10 cellular contexts compared by ENCODE assay signal in genomic region chr15:75785771-75786563, GRCh38. TPM values are rescaled to one million over a fixed set of nuclear protein-coding genes. Genes with fewer than 3 reads are reported as not detected.
DNase-seq lines count a peak whose midpoint lies in the region; ATAC-seq and TF ChIP-seq lines count a peak whose summit lies in the region.
"Had no signal": no experiment of that assay in that cellular context is flagged by ENCODE, and none has a peak within 500 bp of the region (broad histone marks: within the 10 kb centered on the region; RNA-seq: fewer than 3 reads in every experiment).

No MANE protein-coding gene starts in this region.

- H3K4me1 ChIP-seq in colonic mucosa, result no peaks in the 10 kb centered on the region
- no peaks in the 10 kb centered on the region for H3K4me1 ChIP-seq in osteoblast (ENCODE audit: insufficient read depth, low read length)

- H3K27me3 Mint-ChIP-seq in activated CD4-positive, alpha-beta T cell treated with anti-CD3 and anti-CD28 coated beads, Interleukin-2, amount 10 ng/mL, durations not matched to agents 7 days and 5 days, result peaks cover 19% of the 10 kb centered on the region

- H3K4me3 ChIP-seq in H7 (ENCODE audit: insufficient read depth, low read depth, low read length) (no peak overlapping the region; the same call in 1 of the 2 replicates), colonic mucosa (no peak overlapping the region), osteoblast (ENCODE audit: insufficient read depth, low read length) (no peak overlapping the region)

- H4K20me1 ChIP-seq in osteoblast (ENCODE audit: insufficient read depth, low read length), result no peaks in the 10 kb centered on the region

- no peak overlapping the region for H3K4me3 Mint-ChIP-seq in activated CD4-positive, alpha-beta T cell treated with anti-CD3 and anti-CD28 coated beads, Interleukin-2, amount 10 ng/mL, durations not matched to agents 7 days and 5 days
- H3K4me3 Mint-ChIP-seq: activated T-cell treated with anti-CD3 and anti-CD28 coated beads, Interleukin-2, amount 50 U/mL, for 4 hours had no signal

- H3K9me3 ChIP-seq in colonic mucosa, result no peaks in the 10 kb centered on the region
- no peaks in the 10 kb centered on the region for H3K9me3 ChIP-seq in osteoblast (ENCODE audit: low read depth, low read length)

- H3K36me3 ChIP-seq in H7 (replicated peaks; ENCODE audit: control insufficient read depth, insufficient read depth, low read length) (no peaks in the 10 kb centered on the region), colonic mucosa (no peaks in the 10 kb centered on the region), osteoblast (ENCODE audit: insufficient read depth, low read length) (no peaks in the 10 kb centered on the region)

- intact Hi-C loops in colonic mucosa (cut with DNase I), result no loop called here

- no peak overlapping the region for H3K4me2 ChIP-seq in osteoblast (ENCODE audit: insufficient read depth, low read length)

- ATAC-seq in activated naive CD4-positive, alpha-beta T cell treated with anti-CD3 and anti-CD28 coated beads, Interleukin-2, amount 50 U/mL, for 72 hours, result no peak
- ATAC-seq: activated T-cell treated with anti-CD3 and anti-CD28 coated beads, Interleukin-2, amount 50 U/mL, for 4 hours had no signal

- H3K4me1 Mint-ChIP-seq in activated CD4-positive, alpha-beta T cell treated with anti-CD3 and anti-CD28 coated beads, Interleukin-2, amount 10 ng/mL, durations not matched to agents 7 days and 5 days, result no peaks in the 10 kb centered on the region

- peak; percentile 79 for DNase-seq in H7
- peak; percentile 73 for DNase-seq in NCI-H2227 treated with DMSO at 0.1 percent for 48 hours (lab: John Stamatoyannopoulos, UW)
- DNase-seq in colonic mucosa, result peak; percentile 9
- no peak for DNase-seq in osteoblast (ENCODE audit: insufficient read length, low spot score, missing footprints)
- DNase-seq in activated naive CD4-positive, alpha-beta T cell treated with anti-CD3 and anti-CD28 coated beads, Interleukin-2, amount 50 U/mL, for 72 hours (ENCODE audit: low spot score in 2 of 2), result no peak
- no peak for DNase-seq in activated CD4-positive, alpha-beta T cell treated with anti-CD3 and anti-CD28 coated beads, Interleukin-2, amount 10 ng/mL, durations not matched to agents 7 days and 5 days
- DNase-seq in NK-92 treated with Interleukin-12 subunit alpha and Interleukin-12 subunit beta, amount 100 ng/mL, for 24 hours (lab: John Stamatoyannopoulos, UW), result no peak
- DNase-seq: activated T-cell treated with anti-CD3 and anti-CD28 coated beads, Interleukin-2, amount 50 U/mL, for 4 hours; naive B cell; NCI-H187 treated with DMSO at 0.1 percent for 48 hours had no signal

- H3K27me3 ChIP-seq in H7 (ENCODE audit: control insufficient read depth, insufficient read depth, low read length) (peaks cover 2% of the 10 kb centered on the region), colonic mucosa (no peaks in the 10 kb centered on the region), osteoblast (ENCODE audit: insufficient read depth, low read length) (peaks cover 19% of the 10 kb centered on the region)

- CTCF ChIA-PET in activated CD4-positive, alpha-beta T cell treated with anti-CD3 and anti-CD28 coated beads, Interleukin-2, amount 10 ng/mL, durations not matched to agents 7 days and 5 days (lab: Charles Lee), result interaction anchor here (1.1 kb wide), 1 partner anchor 13 kb away, joined by 4 read pairs; no protein-coding TSS in a partner anchor

- H3K79me2 ChIP-seq in osteoblast (ENCODE audit: insufficient read depth, low read length), result no peaks in the 10 kb centered on the region

- no peak overlapping the region for H3K27ac Mint-ChIP-seq in activated naive CD4-positive, alpha-beta T cell treated with anti-CD3 and anti-CD28 coated beads, Interleukin-2, amount 50 U/mL, for 72 hours
- H3K27ac Mint-ChIP-seq in activated CD4-positive, alpha-beta T cell treated with anti-CD3 and anti-CD28 coated beads, Interleukin-2, amount 10 ng/mL, durations not matched to agents 7 days and 5 days, result no peak overlapping the region

- POLR2A ChIA-PET in activated CD4-positive, alpha-beta T cell treated with anti-CD3 and anti-CD28 coated beads, Interleukin-2, amount 10 ng/mL, durations not matched to agents 7 days and 5 days (lab: Charles Lee), result no interaction called here

- H3K9ac ChIP-seq in colonic mucosa (ENCODE audit: low read depth in 2 of 2, low read length in 2 of 2), result no peak overlapping the region

- no peak for TF ChIP-seq CTCF in colonic mucosa (IDR thresholded peaks at IDR 0.05)
- peak; percentile 16 for TF ChIP-seq CTCF in osteoblast (IDR thresholded peaks at IDR 0.05; ENCODE audit: extremely low read depth, low read depth, low read length)

- H3K27ac ChIP-seq in colonic mucosa (no peak overlapping the region), osteoblast (ENCODE audit: low read depth, low read length) (no peak overlapping the region)

- no peaks in the 10 kb centered on the region for H3K9me3 Mint-ChIP-seq in activated naive CD4-positive, alpha-beta T cell treated with anti-CD3 and anti-CD28 coated beads, Interleukin-2, amount 50 U/mL, for 72 hours
- no peaks in the 10 kb centered on the region for H3K9me3 Mint-ChIP-seq in activated CD4-positive, alpha-beta T cell treated with anti-CD3 and anti-CD28 coated beads, Interleukin-2, amount 10 ng/mL, durations not matched to agents 7 days and 5 days
- H3K9me3 Mint-ChIP-seq: activated T-cell treated with anti-CD3 and anti-CD28 coated beads, Interleukin-2, amount 50 U/mL, for 4 hours; naive B cell had no signal

- no peak overlapping the region for H2AFZ ChIP-seq in osteoblast (ENCODE audit: low read length)

- no peaks in the 10 kb centered on the region for H3K36me3 Mint-ChIP-seq in activated naive CD4-positive, alpha-beta T cell treated with anti-CD3 and anti-CD28 coated beads, Interleukin-2, amount 50 U/mL, for 72 hours
- no peaks in the 10 kb centered on the region for H3K36me3 Mint-ChIP-seq in activated CD4-positive, alpha-beta T cell treated with anti-CD3 and anti-CD28 coated beads, Interleukin-2, amount 10 ng/mL, durations not matched to agents 7 days and 5 days (ENCODE audit: low read depth)

RNA-seq across cellular contexts. Expression of gene UBE2Q2, which starts 57.3 kb away (rescaled TPM):
- 23.1 and 36.0 TPM in 2 replicates for total RNA-seq in H7 (2014; rRNA removed; shearing (Covaris generic))
- total RNA-seq in colonic mucosa, result 10 to 100 TPM; 16.6 to 25.1 TPM
- 66.2 and 67.2 TPM in 2 replicates for total RNA-seq in osteoblast
- 10 to 100 TPM; 15.4 to 17.8 TPM for total RNA-seq in activated naive CD4-positive, alpha-beta T cell treated with anti-CD3 and anti-CD28 coated beads, Interleukin-2, amount 50 U/mL, for 72 hours
- 10 to 100 TPM; 35.6 to 40.3 TPM for total RNA-seq in activated CD4-positive, alpha-beta T cell treated with anti-CD3 and anti-CD28 coated beads, Interleukin-2, amount 10 ng/mL, durations not matched to agents 7 days and 5 days

Comparison
In these comparisons a context has a peak if more than half of its experiments do, and no peak if none do; other contexts are left out.
1. DNase-seq: peak in H7 (single experiment), NCI-H2227 treated with DMSO at 0.1 percent for 48 hours (single experiment) and colonic mucosa (single experiment); none in osteoblast (single experiment), activated naive CD4-positive, alpha-beta T cell treated with anti-CD3 and anti-CD28 coated beads, Interleukin-2, amount 50 U/mL, for 72 hours (0 of 2), activated CD4-positive, alpha-beta T cell treated with anti-CD3 and anti-CD28 coated beads, Interleukin-2, amount 10 ng/mL, durations not matched to agents 7 days and 5 days (single experiment) and NK-92 treated with Interleukin-12 subunit alpha and Interleukin-12 subunit beta, amount 100 ng/mL, for 24 hours (single experiment).